In the genomic region with DNA sequence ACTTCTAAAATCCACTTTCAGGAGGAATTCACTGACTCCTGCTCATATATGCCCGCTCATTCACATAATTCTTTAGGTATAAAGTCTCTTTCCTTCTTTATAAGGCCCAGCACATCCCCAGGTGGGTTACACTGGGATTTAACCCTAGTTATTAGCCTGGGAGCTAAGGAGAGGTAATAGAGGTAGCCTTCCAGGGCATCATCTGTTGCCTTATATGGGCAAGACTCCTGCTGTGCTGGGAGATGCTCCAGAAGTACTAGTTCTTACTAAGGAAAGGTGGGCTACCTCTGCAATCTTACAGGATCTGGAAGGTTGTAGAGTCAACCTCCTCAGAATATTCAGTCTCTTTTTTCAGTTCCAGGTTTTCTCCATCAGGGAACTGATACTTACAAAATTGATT, we compare ENCODE assay signal across 8 cellular contexts.
"Had no signal": no experiment of that assay in that cellular context is flagged by ENCODE, and none has a peak within 500 bp of the region (broad histone marks: within the 10 kb centered on the region; RNA-seq: fewer than 3 reads in every experiment).

No MANE protein-coding gene starts in this region.

- H3K27ac ChIP-seq: GM23248 had no signal

- H3K4me3 Mint-ChIP-seq: H9 had no signal

- ATAC-seq: K562 had no signal

- DNase-seq: GM23248, GOT3, H9, HCEC 1CT, IMR-90 had no signal

- H2AFZ ChIP-seq: GM23248 had no signal

- H3K4me1 Mint-ChIP-seq: H9 had no signal

- H3K9me3 Mint-ChIP-seq: H9 had no signal

- FAIRE-seq: H54, HTR-8/SVneo, K562 had no signal

- H3K27ac Mint-ChIP-seq: H9 had no signal

- H3K4me3 ChIP-seq: GM23248, K562 had no signal

- H3K9ac ChIP-seq: GM23248 had no signal
